In genomic region chr1:183417691-183418491, GRCh38 we compare ENCODE assay signal across 8 cellular contexts. TPM values are rescaled to one million over a fixed set of nuclear protein-coding genes. Genes with fewer than 3 reads are reported as not detected.
DNase-seq lines count a peak whose midpoint lies in the region; ATAC-seq, FAIRE-seq and TF ChIP-seq lines count a peak whose summit lies in the region.

Gene NMNAT2, minus strand, starts transcription at chr1:183418380. Its CDS starts 113 bp downstream, at chr1:183418267.

- H3K9ac ChIP-seq in keratinocyte (ENCODE audit: control insufficient read depth, extremely low read depth, insufficient read depth, low read length) (no peak within 1 kb of the TSS), subcutaneous abdominal adipose tissue (ENCODE audit: low read length in 5 of 5) (peak within 1 kb of the TSS in 2 of 5 donors; percentile 21 to 60)

- dilution Hi-C loops in keratinocyte (cut with MboI; ENCODE audit: extremely low pct_ligation_motif_present, low sequenced_read_pairs): no loop called here

- H3K36me3 ChIP-seq in bronchial epithelial cell (ENCODE audit: control insufficient read depth, insufficient read depth, low read length): no peaks in the 10 kb centered on the region
- H3K36me3 ChIP-seq in keratinocyte (ENCODE audit: control insufficient read depth in 2 of 2, extremely low read depth in 1 of 2, insufficient read depth in 2 of 2, low read length in 2 of 2): no peaks in the 10 kb centered on the region
- H3K36me3 ChIP-seq in subcutaneous abdominal adipose tissue (ENCODE audit: control insufficient read depth in 5 of 5, insufficient read depth in 5 of 5, low read length in 5 of 5): no peaks in the 10 kb centered on the region

- no peak for ATAC-seq in GM19328 (IDR thresholded peaks at IDR 0.05; ENCODE audit: unreplicated experiment)

- DNase-seq in DMS53 (lab: John Stamatoyannopoulos, UW) (peak; percentile 74), NCI-H2081 treated with DMSO at 0.1 percent for 48 hours (lab: John Stamatoyannopoulos, UW) (peak; percentile 18), bronchial epithelial cell (ENCODE audit: low read depth) (peak; percentile 12), keratinocyte (ENCODE audit: low read depth, low spot score) (no peak), GM12891 (ENCODE audit: insufficient read length, low spot score) (no peak), UCSD-AML1 (lab: John Stamatoyannopoulos, UW; ENCODE audit: unreplicated experiment) (no peak)

- H4K20me1 ChIP-seq in keratinocyte (ENCODE audit: control insufficient read depth, extremely low read depth, insufficient read depth, low read length): no peaks in the 10 kb centered on the region

- H3K4me1 ChIP-seq in keratinocyte (ENCODE audit: control insufficient read depth, extremely low read depth, insufficient read depth, low read length): no peaks in the 10 kb centered on the region
- peaks cover 0 to 21% (median 19%) of the 10 kb centered on the region in 5 donors for H3K4me1 ChIP-seq in subcutaneous abdominal adipose tissue (ENCODE audit: control insufficient read depth in 5 of 5, insufficient read depth in 5 of 5, low read length in 5 of 5)

- TF ChIP-seq POLR2A in GM12891 (IDR thresholded peaks at IDR 0.05; ENCODE audit: low read depth, low read length): no peak

- H3K9me1 ChIP-seq in keratinocyte (ENCODE audit: control insufficient read depth, extremely low read depth, insufficient read depth, low read length): no peaks in the 10 kb centered on the region

- no peak for TF ChIP-seq CTCF in bronchial epithelial cell (IDR thresholded peaks at IDR 0.05; ENCODE audit: insufficient read depth, low read length, severe bottlenecking)
- no peak for TF ChIP-seq CTCF in keratinocyte (optimal IDR thresholded peaks at IDR 0.05 in 1 of 3, IDR thresholded peaks at IDR 0.05 in 1 of 3, conservative IDR thresholded peaks at IDR 0.05 in 1 of 3; ENCODE audit: extremely low read depth in 1 of 3, insufficient read depth in 2 of 3, low read length in 3 of 3)

- peak within 1 kb of the TSS; percentile 2 for H3K4me3 ChIP-seq in bronchial epithelial cell (ENCODE audit: low read depth, low read length)
- peak within 1 kb of the TSS; percentile 30 to 64 (median 32) for H3K4me3 ChIP-seq in keratinocyte (ENCODE audit: control insufficient read depth in 2 of 3, extremely low read depth in 1 of 3, insufficient read depth in 2 of 3, low read depth in 1 of 3, low read length in 3 of 3)
- peak within 1 kb of the TSS; percentile 60 to 81 (median 67) for H3K4me3 ChIP-seq in subcutaneous abdominal adipose tissue (ENCODE audit: low read depth in 1 of 5, low read length in 5 of 5)

- FAIRE-seq in bronchial epithelial cell (lab: Jason Lieb, UNC): no peak
- no peak for FAIRE-seq in keratinocyte (lab: Jason Lieb, UNC)
- no peak for FAIRE-seq in GM12891 (lab: Jason Lieb, UNC)

- H3K27ac ChIP-seq in keratinocyte (ENCODE audit: control insufficient read depth, insufficient read depth, low read length) (no peak within 1 kb of the TSS), subcutaneous abdominal adipose tissue (ENCODE audit: low read depth, low read length) (no peak within 1 kb of the TSS)

- H3K79me2 ChIP-seq in keratinocyte (ENCODE audit: control insufficient read depth, insufficient read depth, low read length): no peaks in the 10 kb centered on the region

- peaks cover 17% of the 10 kb centered on the region for H3K27me3 ChIP-seq in bronchial epithelial cell (ENCODE audit: control insufficient read depth, insufficient read depth, low read length)
- peaks cover 38% of the 10 kb centered on the region for H3K27me3 ChIP-seq in keratinocyte (ENCODE audit: control insufficient read depth, extremely low read depth, insufficient read depth, low read length)
- H3K27me3 ChIP-seq in subcutaneous abdominal adipose tissue (ENCODE audit: control insufficient read depth in 5 of 5, insufficient read depth in 4 of 5, low read length in 5 of 5): peaks cover 12 to 37% (median 23%) of the 10 kb centered on the region in 5 donors

- peak within 1 kb of the TSS; percentile 70 for H2AFZ ChIP-seq in keratinocyte (ENCODE audit: control insufficient read depth, low read length)

- H3K9me3 ChIP-seq in keratinocyte (ENCODE audit: control insufficient read depth, low read depth, low read length) (no peaks in the 10 kb centered on the region), subcutaneous abdominal adipose tissue (ENCODE audit: control insufficient read depth in 5 of 5, low read length in 5 of 5) (no peaks in the 10 kb centered on the region)

- peak within 1 kb of the TSS; percentile 81 for H3K4me2 ChIP-seq in keratinocyte (ENCODE audit: control insufficient read depth, extremely low read depth, insufficient read depth, low read depth, low read length)

TF ChIP-seq in GM12891, 5 proteins besides CTCF, POLR2A, EP300 and RAD21:
- TF ChIP-seq POU2F2 (IDR thresholded peaks at IDR 0.05; ENCODE audit: low read depth, low read length) (no peak), SPI1 (IDR thresholded peaks at IDR 0.05; ENCODE audit: low read depth, low read length) (no peak), TAF1 (IDR thresholded peaks at IDR 0.05; ENCODE audit: low read depth, low read length) (no peak), POLR2AphosphoS5 (IDR thresholded peaks at IDR 0.05; ENCODE audit: low read depth, low read length) (no peak), PAX5 (IDR thresholded peaks at IDR 0.05; ENCODE audit: insufficient read depth, low read length, severe bottlenecking) (no peak)
TF ChIP-seq in GM12891: peak in this region for 0.

RNA-seq across cellular contexts. Expression of gene NMNAT2, which starts in this region (rescaled TPM):
- total RNA-seq in bronchial epithelial cell: under 0.01 and 0.26 TPM in 2 replicates
- 0.72 to 0.80 TPM (median 0.76 TPM) in 3 replicates for polyA plus RNA-seq in keratinocyte
- polyA plus RNA-seq in keratinocyte (2011; ENCODE audit: low read depth): 0.14 TPM
- polyA plus RNA-seq in keratinocyte (2011; cell fraction: cytosol; rRNA removed): 0.68 and 1.3 TPM in 2 replicates
- polyA plus RNA-seq in keratinocyte (2011; cell fraction: nucleus; rRNA removed): 1.5 and 2.5 TPM in 2 replicates
- 0.71 and 0.99 TPM in 2 replicates for polyA plus RNA-seq in keratinocyte (2012; ENCODE audit: low replicate concordance)
- 0.16 to 3.0 TPM (median 0.33 TPM) in 3 replicates for polyA minus RNA-seq in keratinocyte
- polyA minus RNA-seq in keratinocyte (2011; cell fraction: cytosol; rRNA and poly(A)+ RNA removed): 0.38 TPM
- polyA minus RNA-seq in keratinocyte (2011; cell fraction: nucleus; rRNA and poly(A)+ RNA removed): 0.21 and 0.70 TPM in 2 replicates
- polyA plus RNA-seq in GM12891 (2012; ENCODE audit: low read depth, missing spikeins): 0.40 TPM

Comparison
In these comparisons a context has a peak if more than half of its experiments do, and no peak if none do; other contexts are left out.
1. Peak in DNase-seq and H3K4me3 ChIP-seq in bronchial epithelial cell; RNA of the gene not detected or under 1 TPM.
2. DNase-seq: peak in DMS53 (single experiment) and NCI-H2081 treated with DMSO at 0.1 percent for 48 hours (single experiment); none in keratinocyte (single experiment), GM12891 (single experiment) and UCSD-AML1 (single experiment).
3. H3K4me3 ChIP-seq: peak in every context shown above with its lines; median percentile 67 in subcutaneous abdominal adipose tissue; 32 in keratinocyte; 2 in bronchial epithelial cell.